ENCODE assay signal across 15 cellular contexts in genomic region chr5:170536498-170536897, GRCh38. TPM values are rescaled to one million over a fixed set of nuclear protein-coding genes. Genes with fewer than 3 reads are reported as not detected.
"Had no signal": no experiment of that assay in that cellular context is flagged by ENCODE, and none has a peak within 500 bp of the region (broad histone marks: within the 10 kb centered on the region; RNA-seq: fewer than 3 reads in every experiment).

No MANE protein-coding gene starts in this region.

- ATAC-seq: activated CD8-positive, alpha-beta memory T cell treated with anti-CD3 and anti-CD28 coated beads, Interleukin-2, amount 10 ng/mL, durations not matched to agents 7 days and 5 days; esophagus mucosa; left lung; stimulated activated memory B cell treated with anti-CD40 and anti-IgM and Interleukin-4, amounts not matched to agents 10 μg/mL and 1 μg/mL and 100 μg/mL, for 72 hours had no signal

- H3K27me3 ChIP-seq: left lung, tibial nerve had no signal

- H3K4me3 Mint-ChIP-seq: activated CD4-positive, alpha-beta memory T cell treated with anti-CD3 and anti-CD28 coated beads for 36 hours; activated CD8-positive, alpha-beta memory T cell treated with anti-CD3 and anti-CD28 coated beads, Interleukin-2, amount 10 ng/mL, durations not matched to agents 7 days and 5 days; activated naive CD4-positive, alpha-beta T cell treated with anti-CD3 and anti-CD28 coated beads, Interleukin-2, amount 10 ng/mL, durations not matched to agents 7 days and 5 days; activated T-cell treated with anti-CD3 and anti-CD28 coated beads, Interleukin-2, amount 50 U/mL, for 24 hours; stimulated activated memory B cell treated with anti-CD40 and anti-IgM and Interleukin-4, amounts not matched to agents 10 μg/mL and 1 μg/mL and 100 μg/mL, for 72 hours; T-helper 1 cell treated with Interleukin-12 subunit alpha and Interleukin-12 subunit beta and Interleukin-4 antibody, amounts not matched to agents 30 μg/mL and 1 μg/mL, for 36 hours had no signal

- H3K4me1 ChIP-seq: tibial nerve had no signal

- H3K9me3 Mint-ChIP-seq: activated CD4-positive, alpha-beta memory T cell treated with anti-CD3 and anti-CD28 coated beads for 36 hours; activated naive CD4-positive, alpha-beta T cell treated with anti-CD3 and anti-CD28 coated beads, Interleukin-2, amount 10 ng/mL, durations not matched to agents 7 days and 5 days; activated T-cell treated with anti-CD3 and anti-CD28 coated beads, Interleukin-2, amount 50 U/mL, for 24 hours; naive B cell; stimulated activated memory B cell treated with anti-CD40 and anti-IgM and Interleukin-4, amounts not matched to agents 10 μg/mL and 1 μg/mL and 100 μg/mL, for 72 hours; T-helper 1 cell treated with Interleukin-12 subunit alpha and Interleukin-12 subunit beta and Interleukin-4 antibody, amounts not matched to agents 30 μg/mL and 1 μg/mL, for 36 hours had no signal

- DNase-seq: activated CD4-positive, alpha-beta memory T cell treated with anti-CD3 and anti-CD28 coated beads for 36 hours; activated CD8-positive, alpha-beta memory T cell treated with anti-CD3 and anti-CD28 coated beads, Interleukin-2, amount 10 ng/mL, durations not matched to agents 7 days and 5 days; activated naive CD4-positive, alpha-beta T cell treated with anti-CD3 and anti-CD28 coated beads, Interleukin-2, amount 10 ng/mL, durations not matched to agents 7 days and 5 days; activated T-cell treated with anti-CD3 and anti-CD28 coated beads, Interleukin-2, amount 50 U/mL, for 24 hours; left lung; mammary epithelial cell; naive B cell; retina; stimulated activated CD4-positive, alpha-beta T cell treated with anti-CD3 and anti-CD28 coated beads, Interleukin-2, amount 100 ng/mL, for 48 hours; WERI-Rb-1 had no signal

- H3K9me3 ChIP-seq: left lung, tibial nerve had no signal

- H3K27ac Mint-ChIP-seq: activated CD4-positive, alpha-beta memory T cell treated with anti-CD3 and anti-CD28 coated beads for 36 hours; activated CD8-positive, alpha-beta memory T cell treated with anti-CD3 and anti-CD28 coated beads, Interleukin-2, amount 10 ng/mL, durations not matched to agents 7 days and 5 days; activated naive CD4-positive, alpha-beta T cell treated with anti-CD3 and anti-CD28 coated beads, Interleukin-2, amount 10 ng/mL, durations not matched to agents 7 days and 5 days; activated T-cell treated with anti-CD3 and anti-CD28 coated beads, Interleukin-2, amount 50 U/mL, for 24 hours; naive B cell; stimulated activated memory B cell treated with anti-CD40 and anti-IgM and Interleukin-4, amounts not matched to agents 10 μg/mL and 1 μg/mL and 100 μg/mL, for 72 hours; T-helper 1 cell treated with Interleukin-12 subunit alpha and Interleukin-12 subunit beta and Interleukin-4 antibody, amounts not matched to agents 30 μg/mL and 1 μg/mL, for 36 hours had no signal

- H3K27ac ChIP-seq: left lung, tibial nerve, WERI-Rb-1 had no signal

- H3K36me3 Mint-ChIP-seq: activated CD4-positive, alpha-beta memory T cell treated with anti-CD3 and anti-CD28 coated beads for 36 hours; activated CD8-positive, alpha-beta memory T cell treated with anti-CD3 and anti-CD28 coated beads, Interleukin-2, amount 10 ng/mL, durations not matched to agents 7 days and 5 days; activated naive CD4-positive, alpha-beta T cell treated with anti-CD3 and anti-CD28 coated beads, Interleukin-2, amount 10 ng/mL, durations not matched to agents 7 days and 5 days; naive B cell; stimulated activated memory B cell treated with anti-CD40 and anti-IgM and Interleukin-4, amounts not matched to agents 10 μg/mL and 1 μg/mL and 100 μg/mL, for 72 hours had no signal

- H3K4me1 Mint-ChIP-seq: activated CD8-positive, alpha-beta memory T cell treated with anti-CD3 and anti-CD28 coated beads, Interleukin-2, amount 10 ng/mL, durations not matched to agents 7 days and 5 days; activated naive CD4-positive, alpha-beta T cell treated with anti-CD3 and anti-CD28 coated beads, Interleukin-2, amount 10 ng/mL, durations not matched to agents 7 days and 5 days; naive B cell; stimulated activated memory B cell treated with anti-CD40 and anti-IgM and Interleukin-4, amounts not matched to agents 10 μg/mL and 1 μg/mL and 100 μg/mL, for 72 hours had no signal

RNA-seq across cellular contexts. Expression of gene KCNIP1, which starts 32.7 kb away (rescaled TPM):
- total RNA-seq: activated CD4-positive, alpha-beta memory T cell treated with anti-CD3 and anti-CD28 coated beads for 36 hours; activated CD8-positive, alpha-beta memory T cell treated with anti-CD3 and anti-CD28 coated beads, Interleukin-2, amount 10 ng/mL, durations not matched to agents 7 days and 5 days; esophagus mucosa; mammary epithelial cell; mononuclear cell had no signal
